In genomic region chr1:48499211-48499610, GRCh38 we compare ENCODE assay signal across 11 cellular contexts.
"Had no signal": no experiment of that assay in that cellular context is flagged by ENCODE, and none has a peak within 500 bp of the region (broad histone marks: within the 10 kb centered on the region; RNA-seq: fewer than 3 reads in every experiment).

No MANE protein-coding gene starts in this region.

- H3K27ac Mint-ChIP-seq: activated CD4-positive, alpha-beta memory T cell treated with anti-CD3 and anti-CD28 coated beads, Interleukin-2, amount 10 ng/mL, durations not matched to agents 7 days and 5 days; activated CD4-positive, alpha-beta T cell treated with anti-CD3 and anti-CD28 coated beads for 36 hours; activated naive CD4-positive, alpha-beta T cell treated with anti-CD3 and anti-CD28 coated beads, Interleukin-2, amount 10 ng/mL, durations not matched to agents 7 days and 5 days; activated naive CD8-positive, alpha-beta T cell treated with anti-CD3 and anti-CD28 coated beads for 36 hours; activated T-cell treated with anti-CD3 and anti-CD28 coated beads, Interleukin-2, amount 50 U/mL, for 72 hours; activated T-helper 2 cell treated with anti-CD3 and anti-CD28 coated beads, Interferon-gamma antibody, Interleukin-2, Interleukin-4, amounts not matched to agents 10 μg/mL and 5 μg/mL and 100 μg/mL, durations not matched to agents 14 hours and 24 hours and 36 hours had no signal

- H3K4me3 ChIP-seq: colonic mucosa, SK-N-MC had no signal

- H3K9me3 ChIP-seq: colonic mucosa had no signal

- H3K27me3 Mint-ChIP-seq: activated CD4-positive, alpha-beta memory T cell treated with anti-CD3 and anti-CD28 coated beads, Interleukin-2, amount 10 ng/mL, durations not matched to agents 7 days and 5 days; activated naive CD8-positive, alpha-beta T cell treated with anti-CD3 and anti-CD28 coated beads for 36 hours had no signal

- H3K27ac ChIP-seq: colonic mucosa, SK-N-MC, VCaP had no signal

- H3K4me3 Mint-ChIP-seq: activated CD4-positive, alpha-beta memory T cell treated with anti-CD3 and anti-CD28 coated beads, Interleukin-2, amount 10 ng/mL, durations not matched to agents 7 days and 5 days; activated CD4-positive, alpha-beta T cell treated with anti-CD3 and anti-CD28 coated beads for 36 hours; activated naive CD4-positive, alpha-beta T cell treated with anti-CD3 and anti-CD28 coated beads, Interleukin-2, amount 10 ng/mL, durations not matched to agents 7 days and 5 days; activated naive CD8-positive, alpha-beta T cell treated with anti-CD3 and anti-CD28 coated beads for 36 hours; activated T-cell treated with anti-CD3 and anti-CD28 coated beads, Interleukin-2, amount 50 U/mL, for 72 hours had no signal

- H3K36me3 ChIP-seq: colonic mucosa had no signal

- H3K36me3 Mint-ChIP-seq: activated naive CD4-positive, alpha-beta T cell treated with anti-CD3 and anti-CD28 coated beads, Interleukin-2, amount 10 ng/mL, durations not matched to agents 7 days and 5 days; activated naive CD8-positive, alpha-beta T cell treated with anti-CD3 and anti-CD28 coated beads for 36 hours had no signal

- DNase-seq: cerebellar nuclear complex, NCI-H510A had no signal

- H3K4me1 ChIP-seq: colonic mucosa had no signal

- H3K27me3 ChIP-seq: colonic mucosa had no signal

- H3K9me3 Mint-ChIP-seq: activated CD4-positive, alpha-beta memory T cell treated with anti-CD3 and anti-CD28 coated beads, Interleukin-2, amount 10 ng/mL, durations not matched to agents 7 days and 5 days; activated naive CD4-positive, alpha-beta T cell treated with anti-CD3 and anti-CD28 coated beads, Interleukin-2, amount 10 ng/mL, durations not matched to agents 7 days and 5 days; activated naive CD8-positive, alpha-beta T cell treated with anti-CD3 and anti-CD28 coated beads for 36 hours; activated T-cell treated with anti-CD3 and anti-CD28 coated beads, Interleukin-2, amount 50 U/mL, for 72 hours; activated T-helper 2 cell treated with anti-CD3 and anti-CD28 coated beads, Interferon-gamma antibody, Interleukin-2, Interleukin-4, amounts not matched to agents 10 μg/mL and 5 μg/mL and 100 μg/mL, durations not matched to agents 14 hours and 24 hours and 36 hours had no signal
